Comparison of ENCODE assay signal across 8 cellular contexts in genomic region chr6:42050011-42050896, GRCh38. TPM values are rescaled to one million over a fixed set of nuclear protein-coding genes. Genes with fewer than 3 reads are reported as not detected.
DNase-seq lines count a peak whose midpoint lies in the region; ATAC-seq and TF ChIP-seq lines count a peak whose summit lies in the region.

Gene TAF8, plus strand, starts transcription at chr6:42050524. Its CDS starts 18 bp downstream, at chr6:42050542.

- H3K27ac ChIP-seq in thoracic aorta = peak within 1 kb of the TSS; percentile 88 to 90

- H3K4me3 ChIP-seq in thoracic aorta = peak within 1 kb of the TSS; percentile 94

- H3K4me1 ChIP-seq in thoracic aorta (ENCODE audit: control insufficient read depth in 1 of 2, low read depth in 2 of 2) = peaks cover 43 to 74% of the 10 kb centered on the region in 2 donors

- peak; percentile 94 for DNase-seq in GM10248 (ENCODE audit: extremely low spot score)
- peak; percentile 89 for DNase-seq in NCI-H1105 (lab: John Stamatoyannopoulos, UW)
- peak; percentile 79 for DNase-seq in SKM-1 (lab: John Stamatoyannopoulos, UW; ENCODE audit: unreplicated experiment)
- peak; percentile 87 to 94 for DNase-seq in activated naive CD4-positive, alpha-beta T cell treated with anti-CD3 and anti-CD28 coated beads, Interleukin-2, amount 50 U/mL, for 72 hours (ENCODE audit: low spot score in 2 of 2)
- peak; percentile 91 for DNase-seq in glomerular visceral epithelial cell (ENCODE audit: extremely low spot score)
- DNase-seq in osteocyte (ENCODE audit: extremely low spot score, unreplicated experiment) = peak; percentile 94
- peak; percentile 76 for DNase-seq in thoracic aorta (ENCODE audit: low spot score)

- H3K27me3 ChIP-seq in thoracic aorta (replicated peaks; ENCODE audit: insufficient read depth) = no peaks in the 10 kb centered on the region

- H3K27ac Mint-ChIP-seq in activated naive CD4-positive, alpha-beta T cell treated with anti-CD3 and anti-CD28 coated beads, Interleukin-2, amount 50 U/mL, for 72 hours = peak within 1 kb of the TSS; percentile 94 to 98
- H3K27ac Mint-ChIP-seq in osteocyte (ENCODE audit: unreplicated experiment) = peak within 1 kb of the TSS; percentile 100

- TF ChIP-seq CTCF in GM10248 (IDR thresholded peaks at IDR 0.05; ENCODE audit: control extremely low read depth, extremely low read depth, low read depth, missing control alignments) = no peak
- TF ChIP-seq CTCF in osteocyte (IDR thresholded peaks at IDR 0.05) = no peak
- no peak for TF ChIP-seq CTCF in thoracic aorta (IDR thresholded peaks at IDR 0.05)

- ATAC-seq in HG02623 (IDR thresholded peaks at IDR 0.05; ENCODE audit: unreplicated experiment) (peak; percentile 67), thoracic aorta (ENCODE audit: insufficient number of reproducible peaks, low FRiP score, low read depth) (peak; percentile 79)
- peak; percentile 77 to 80 for ATAC-seq in activated naive CD4-positive, alpha-beta T cell treated with anti-CD3 and anti-CD28 coated beads, Interleukin-2, amount 50 U/mL, for 72 hours

- POLR2A ChIA-PET in GM10248 (lab: Yijun Ruan, JAX) = interaction anchor here (0.6 kb wide), 3 partner anchors 95 to 174 kb away, joined by 3 to 5 read pairs (median 3); no protein-coding TSS in a partner anchor

- H3K36me3 ChIP-seq in thoracic aorta = peaks cover 12% of the 10 kb centered on the region

- peaks cover 60% of the 10 kb centered on the region for H3K4me1 Mint-ChIP-seq in osteocyte (ENCODE audit: unreplicated experiment)

- no peaks in the 10 kb centered on the region for H3K9me3 ChIP-seq in thoracic aorta

- peaks cover 17 to 51% of the 10 kb centered on the region in 2 donors for H3K36me3 Mint-ChIP-seq in activated naive CD4-positive, alpha-beta T cell treated with anti-CD3 and anti-CD28 coated beads, Interleukin-2, amount 50 U/mL, for 72 hours
- H3K36me3 Mint-ChIP-seq in osteocyte (ENCODE audit: unreplicated experiment) = peaks cover 9% of the 10 kb centered on the region

- CTCF ChIA-PET in GM10248 (lab: Yijun Ruan, JAX) = interaction anchor here (1.0 to 13.5 kb wide), 11 partner anchors 11 to 497 kb away, joined by 3 to 253 read pairs (median 3); partner anchors contain the start of genes BYSL, FRS3, MED20 and PRICKLE4

- no peaks in the 10 kb centered on the region for H3K27me3 Mint-ChIP-seq in osteocyte (ENCODE audit: unreplicated experiment)

- H3K4me3 Mint-ChIP-seq in osteocyte (ENCODE audit: unreplicated experiment) = peak within 1 kb of the TSS; percentile 96

- H3K9me3 Mint-ChIP-seq in activated naive CD4-positive, alpha-beta T cell treated with anti-CD3 and anti-CD28 coated beads, Interleukin-2, amount 50 U/mL, for 72 hours = no peaks in the 10 kb centered on the region
- H3K9me3 Mint-ChIP-seq in osteocyte (ENCODE audit: unreplicated experiment) = no peaks in the 10 kb centered on the region

RNA-seq across cellular contexts. Expression of gene TAF8, which starts in this region (rescaled TPM):
- total RNA-seq in activated naive CD4-positive, alpha-beta T cell treated with anti-CD3 and anti-CD28 coated beads, Interleukin-2, amount 50 U/mL, for 72 hours = 10 to 100 TPM; 62.9 to 77.1 TPM
- total RNA-seq in osteocyte (27.6 and 29.2 TPM in 2 replicates), thoracic aorta (10 to 100 TPM; 24.5 to 40.8 TPM)

Comparison
In these comparisons a context has a peak if more than half of its experiments do, and no peak if none do; other contexts are left out.
1. Peak in every context shown above with its lines: DNase-seq, ATAC-seq, H3K4me3 ChIP-seq and H3K27ac ChIP-seq.